27 cellular contexts compared by ENCODE assay signal in the genomic region with DNA sequence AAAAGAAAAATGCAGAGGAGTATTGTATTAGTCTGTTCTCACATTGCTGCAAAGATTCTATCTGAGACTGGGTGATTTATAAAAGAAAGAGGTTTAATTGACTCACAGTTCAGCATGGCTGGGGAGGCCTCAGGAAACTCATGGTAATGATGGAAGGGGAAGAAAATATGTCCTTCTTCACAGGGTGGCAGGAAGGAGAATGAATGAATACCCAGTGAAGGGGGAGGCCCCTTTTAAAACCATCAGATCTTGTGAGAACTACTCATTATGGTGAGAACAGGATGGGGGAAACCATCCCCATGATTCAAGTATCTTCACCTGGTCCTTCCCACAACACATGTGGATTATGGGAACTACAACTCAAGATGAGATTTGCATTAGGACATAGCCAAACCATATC. TPM values are rescaled to one million over a fixed set of nuclear protein-coding genes. Genes with fewer than 3 reads are reported as not detected.
"Had no signal": no experiment of that assay in that cellular context is flagged by ENCODE, and none has a peak within 500 bp of the region (broad histone marks: within the 10 kb centered on the region; RNA-seq: fewer than 3 reads in every experiment).

No MANE protein-coding gene starts in this region.

- DNase-seq: activated CD4-positive, alpha-beta T cell treated with anti-CD3 and anti-CD28 coated beads, Interleukin-2, amount 10 ng/mL, durations not matched to agents 24 days and 14 days; activated CD4-positive, CD25-positive, alpha-beta regulatory T cell; activated CD4-positive, CD25-positive, alpha-beta regulatory T cell treated with anti-CD3 and anti-CD28 coated beads, Interleukin-2, amount 50 U/mL, for 72 hours; activated CD8-positive, alpha-beta memory T cell treated with anti-CD3 and anti-CD28 coated beads, Interleukin-2, amount 50 U/mL, for 48 hours; activated effector memory CD4-positive, alpha-beta T cell treated with anti-CD3 and anti-CD28 coated beads, Interleukin-2, amount 50 U/mL, for 16 hours; activated T-cell treated with anti-CD3 and anti-CD28 coated beads for 4 hours; adrenal gland; amygdala; aorta; body of pancreas; caudate nucleus; cortex of kidney; dermis blood vessel endothelial cell; effector CD4-positive, alpha-beta T cell; effector memory CD8-positive, alpha-beta T cell; erythroblast; foreskin keratinocyte; gastrocnemius medialis; heart right ventricle; T-helper 2 cell had no signal

- ATAC-seq: body of pancreas; effector memory CD8-positive, alpha-beta T cell; foreskin keratinocyte; gastrocnemius medialis; heart right ventricle had no signal

- H3K4me1 Mint-ChIP-seq: activated CD4-positive, alpha-beta T cell treated with anti-CD3 and anti-CD28 coated beads, Interleukin-2, amount 10 ng/mL, durations not matched to agents 24 days and 14 days had no signal

- H3K4me3 Mint-ChIP-seq: activated CD4-positive, alpha-beta T cell treated with anti-CD3 and anti-CD28 coated beads, Interleukin-2, amount 10 ng/mL, durations not matched to agents 24 days and 14 days; activated naive CD4-positive, alpha-beta T cell treated with anti-CD3 and anti-CD28 coated beads, Interleukin-2, amount 50 U/mL, for 24 hours; effector memory CD8-positive, alpha-beta T cell had no signal

- H3K36me3 Mint-ChIP-seq: activated naive CD4-positive, alpha-beta T cell treated with anti-CD3 and anti-CD28 coated beads, Interleukin-2, amount 50 U/mL, for 24 hours had no signal

- H3K9me3 Mint-ChIP-seq: activated naive CD4-positive, alpha-beta T cell treated with anti-CD3 and anti-CD28 coated beads, Interleukin-2, amount 50 U/mL, for 24 hours; activated T-helper 2 cell treated with anti-CD3 and anti-CD28 coated beads, Interferon-gamma antibody, Interleukin-2, Interleukin-4, amounts not matched to agents 10 μg/mL and 5 μg/mL and 100 μg/mL, durations not matched to agents 14 hours and 24 hours and 36 hours; effector memory CD8-positive, alpha-beta T cell had no signal

- H3K27ac Mint-ChIP-seq: activated CD4-positive, alpha-beta T cell treated with anti-CD3 and anti-CD28 coated beads, Interleukin-2, amount 10 ng/mL, durations not matched to agents 24 days and 14 days; activated naive CD4-positive, alpha-beta T cell treated with anti-CD3 and anti-CD28 coated beads, Interleukin-2, amount 50 U/mL, for 24 hours; activated T-helper 2 cell treated with anti-CD3 and anti-CD28 coated beads, Interferon-gamma antibody, Interleukin-2, Interleukin-4, amounts not matched to agents 10 μg/mL and 5 μg/mL and 100 μg/mL, durations not matched to agents 14 hours and 24 hours and 36 hours; effector memory CD8-positive, alpha-beta T cell had no signal

RNA-seq across cellular contexts. Expression of gene PLCL1, which starts 9.1 kb away (rescaled TPM):
- total RNA-seq: foreskin keratinocyte had no signal

RNA-seq across cellular contexts. Expression of gene BOLL, which starts 10.2 kb away (rescaled TPM):
- total RNA-seq: activated CD4-positive, alpha-beta T cell treated with anti-CD3 and anti-CD28 coated beads, Interleukin-2, amount 10 ng/mL, durations not matched to agents 24 days and 14 days; activated T-helper 2 cell treated with anti-CD3 and anti-CD28 coated beads, Interferon-gamma antibody, Interleukin-2, Interleukin-4, amounts not matched to agents 10 μg/mL and 5 μg/mL and 100 μg/mL, durations not matched to agents 14 hours and 24 hours and 36 hours; adrenal gland; aorta; body of pancreas; chondrocyte; dermis blood vessel endothelial cell; esophagus muscularis mucosa; foreskin keratinocyte; glomerular endothelial cell; hepatocyte; T-helper 1 cell treated with Interleukin-12 subunit alpha and Interleukin-12 subunit beta and Interleukin-4 antibody, amounts not matched to agents 30 ng/mL and 1 ng/mL, for 36 hours had no signal
